17 cellular contexts compared by ENCODE assay signal in genomic region chr18:2413352-2413751, GRCh38.
DNase-seq lines count a peak whose midpoint lies in the region; ATAC-seq and TF ChIP-seq lines count a peak whose summit lies in the region.
"Had no signal": no experiment of that assay in that cellular context is flagged by ENCODE, and none has a peak within 500 bp of the region (broad histone marks: within the 10 kb centered on the region; RNA-seq: fewer than 3 reads in every experiment).

No MANE protein-coding gene starts in this region.

- no peak overlapping the region for H2AK9ac ChIP-seq in IMR-90 (replicated peaks; ENCODE audit: low read depth, low read length, poor library complexity)

- peak overlapping the region; percentile 30; the same call in 1 of the 2 replicates for H2BK20ac ChIP-seq in IMR-90 (ENCODE audit: low read depth, low read length)

- H3K14ac ChIP-seq in IMR-90 (replicated peaks; ENCODE audit: low read depth, low read length), result no peak overlapping the region

- no peak overlapping the region for H2BK5ac ChIP-seq in IMR-90 (ENCODE audit: low read depth, low read length, poor library complexity, severe bottlenecking)

- TF ChIP-seq CTCF in IMR-90 (conservative IDR thresholded peaks at IDR 0.05; ENCODE audit: low read depth, low read length), result no peak
- no peak for TF ChIP-seq CTCF in endodermal cell (conservative IDR thresholded peaks at IDR 0.05)
- TF ChIP-seq CTCF in Calu3 (IDR thresholded peaks at IDR 0.05; ENCODE audit: unreplicated experiment), result no peak
- TF ChIP-seq CTCF in ascending aorta (IDR thresholded peaks at IDR 0.05), result no peak

- H2AK5ac ChIP-seq in IMR-90 (ENCODE audit: low read depth, low read length), result no peak overlapping the region

- H3K4me1 ChIP-seq in IMR-90 (ENCODE audit: control insufficient read depth, insufficient read depth, low read length) (no peaks in the 10 kb centered on the region; the same call in 1 of the 2 replicates), endodermal cell (ENCODE audit: control insufficient read depth, insufficient read depth, low read length) (no peaks in the 10 kb centered on the region), ascending aorta (no peaks in the 10 kb centered on the region)

- no peak overlapping the region for H2BK15ac ChIP-seq in IMR-90 (ENCODE audit: low read depth, low read length)

- H4K5ac ChIP-seq in IMR-90 (ENCODE audit: low read depth, low read length), result no peak overlapping the region

- peaks cover 15% of the 10 kb centered on the region for H3K4me1 Mint-ChIP-seq in endodermal cell
- H3K4me1 Mint-ChIP-seq in stimulated activated memory B cell treated with anti-CD40 and anti-IgM and Interleukin-4, amounts not matched to agents 10 μg/mL and 1 μg/mL and 100 μg/mL, for 72 hours, result no peaks in the 10 kb centered on the region
- H3K4me1 Mint-ChIP-seq in Calu3 (ENCODE audit: low read depth, unreplicated experiment), result peaks cover 31% of the 10 kb centered on the region
- H3K4me1 Mint-ChIP-seq: B cell had no signal

- H3K36me3 ChIP-seq in IMR-90 (ENCODE audit: control insufficient read depth, insufficient read depth, low read length) (no peaks in the 10 kb centered on the region), endodermal cell (ENCODE audit: control insufficient read depth, insufficient read depth, low read length) (no peaks in the 10 kb centered on the region), ascending aorta (no peaks in the 10 kb centered on the region)
- H3K36me3 ChIP-seq: BLaER1 treated with 17β-estradiol and CSF1 and Interleukin-3, amounts not matched to agents 10 nM and 100 nM had no signal

- no TSS peak for BruUV-seq in IMR-90 (replicated peaks; lab: Mats Ljungman, UMichigan)
- no TSS peak for BruUV-seq in Calu3 (replicated peaks; lab: Mats Ljungman, UMichigan)

- no peaks in the 10 kb centered on the region for H3K79me1 ChIP-seq in IMR-90 (ENCODE audit: low read depth in 1 of 2, low read length in 2 of 2)

- H4K20me1 ChIP-seq in IMR-90 (ENCODE audit: insufficient read depth, low read length), result no peaks in the 10 kb centered on the region
- H4K20me1 ChIP-seq: BLaER1 treated with 17β-estradiol and CSF1 and Interleukin-3, amounts not matched to agents 10 nM and 100 nM had no signal

- H3K4me2 ChIP-seq in IMR-90 (ENCODE audit: low read depth, low read length), result no peak overlapping the region
- H3K4me2 ChIP-seq: BLaER1 treated with 17β-estradiol and CSF1 and Interleukin-3, amounts not matched to agents 10 nM and 100 nM had no signal

- in situ Hi-C loops in IMR-90 (cut with MboI; ENCODE audit: low sequenced_read_pairs), result no loop called here

- TF ChIP-seq POLR2A in IMR-90 (IDR thresholded peaks at IDR 0.05; ENCODE audit: low read depth, low read length), result no peak

- H2AFZ ChIP-seq in IMR-90 (replicated peaks; ENCODE audit: low read length, poor library complexity), result no peak overlapping the region

- H3K27me3 Mint-ChIP-seq in endodermal cell (ENCODE audit: insufficient read depth) (no peaks in the 10 kb centered on the region), Calu3 (ENCODE audit: unreplicated experiment) (no peaks in the 10 kb centered on the region)
- H3K27me3 Mint-ChIP-seq in stimulated activated memory B cell treated with anti-CD40 and anti-IgM and Interleukin-4, amounts not matched to agents 10 μg/mL and 1 μg/mL and 100 μg/mL, for 72 hours, result peaks cover 11% of the 10 kb centered on the region

- H3K27ac ChIP-seq in IMR-90 (ENCODE audit: insufficient read depth, low read length) (no peak overlapping the region), endodermal cell (ENCODE audit: low read depth, low read length) (no peak overlapping the region), ascending aorta (no peak overlapping the region)
- H3K27ac ChIP-seq: BLaER1 treated with 17β-estradiol and CSF1 and Interleukin-3, amounts not matched to agents 10 nM and 100 nM; HL-60 had no signal

- no peak overlapping the region for H3K56ac ChIP-seq in IMR-90 (ENCODE audit: extremely low read depth, insufficient read depth, low read length)

- no peak overlapping the region for H3K23ac ChIP-seq in IMR-90 (ENCODE audit: low read depth, low read length)

- H3K9ac ChIP-seq in IMR-90 (ENCODE audit: low read depth, low read length) (no peak overlapping the region), endodermal cell (ENCODE audit: extremely low read depth, low read length, poor library complexity, severe bottlenecking) (no peak overlapping the region)
- H3K9ac ChIP-seq: BLaER1 treated with 17β-estradiol and CSF1 and Interleukin-3, amounts not matched to agents 10 nM and 100 nM had no signal

- H3K27me3 ChIP-seq in IMR-90 (ENCODE audit: control insufficient read depth, insufficient read depth, low read length) (no peaks in the 10 kb centered on the region), endodermal cell (ENCODE audit: control insufficient read depth, insufficient read depth, low read length, poor library complexity, severe bottlenecking) (no peaks in the 10 kb centered on the region), ascending aorta (no peaks in the 10 kb centered on the region)
- H3K27me3 ChIP-seq: BLaER1 treated with 17β-estradiol and CSF1 and Interleukin-3, amounts not matched to agents 10 nM and 100 nM had no signal

- H4K8ac ChIP-seq in IMR-90 (ENCODE audit: low read depth in 2 of 2, low read length in 2 of 2), result no peak overlapping the region

- WGBS in IMR-90 (ENCODE audit: extremely low coverage in 2 of 2, insufficient read length in 1 of 2), 2 experiments, result no CpG with 5 or more reads among the region's 4 CpGs
- 91 to 93% methylated on average over 4 of the region's 4 CpGs for WGBS in endodermal cell (ENCODE audit: insufficient coverage in 1 of 2, insufficient read length in 1 of 2), 2 experiments

- no peak for ATAC-seq in IMR-90 (ENCODE audit: low read depth)
- ATAC-seq in stimulated activated memory B cell treated with anti-CD40 and anti-IgM and Interleukin-4, amounts not matched to agents 10 μg/mL and 1 μg/mL and 100 μg/mL, for 72 hours, result peak; percentile 45
- ATAC-seq: CD8-positive, alpha-beta T cell; GM12878 had no signal

- dilution Hi-C loops in IMR-90 (cut with HindIII; ENCODE audit: low sequenced_read_pairs, unreplicated experiment), result no loop called here

- H4K91ac ChIP-seq in IMR-90 (ENCODE audit: insufficient read depth, low read depth, low read length), result no peak overlapping the region

- H2BK120ac ChIP-seq in IMR-90 (ENCODE audit: low read depth, low read length), result no peak overlapping the region

- no peak overlapping the region for H3K4ac ChIP-seq in IMR-90 (ENCODE audit: low read depth, low read length)

- H3K36me3 Mint-ChIP-seq in endodermal cell (ENCODE audit: low read depth), result no peaks in the 10 kb centered on the region
- no peaks in the 10 kb centered on the region for H3K36me3 Mint-ChIP-seq in stimulated activated memory B cell treated with anti-CD40 and anti-IgM and Interleukin-4, amounts not matched to agents 10 μg/mL and 1 μg/mL and 100 μg/mL, for 72 hours
- no peaks in the 10 kb centered on the region for H3K36me3 Mint-ChIP-seq in Calu3 (ENCODE audit: insufficient read depth, unreplicated experiment)
- H3K36me3 Mint-ChIP-seq: CD8-positive, alpha-beta T cell had no signal

- intact Hi-C loops in IMR-90 (cut with micrococcal nuclease), result no loop called here
- intact Hi-C loops in Calu3 (cut with micrococcal nuclease; ENCODE audit: unreplicated experiment), result no loop called here
- intact Hi-C loops in ascending aorta (cut with DNase I), result no loop called here

- H3K4me3 Mint-ChIP-seq in endodermal cell (no peak overlapping the region), Calu3 (ENCODE audit: low read depth, unreplicated experiment) (no peak overlapping the region)
- no peak overlapping the region for H3K4me3 Mint-ChIP-seq in stimulated activated memory B cell treated with anti-CD40 and anti-IgM and Interleukin-4, amounts not matched to agents 10 μg/mL and 1 μg/mL and 100 μg/mL, for 72 hours
- H3K4me3 Mint-ChIP-seq: B cell; CD8-positive, alpha-beta T cell had no signal

- no peak overlapping the region for H3K18ac ChIP-seq in IMR-90 (ENCODE audit: low read depth, low read length)

- H3K4me3 ChIP-seq in IMR-90 (ENCODE audit: insufficient read depth, low read depth, low read length) (no peak overlapping the region), endodermal cell (ENCODE audit: low read length) (no peak overlapping the region), ascending aorta (no peak overlapping the region)
- H3K4me3 ChIP-seq: BLaER1 treated with 17β-estradiol and CSF1 and Interleukin-3, amounts not matched to agents 10 nM and 100 nM; GM12878 had no signal

- DNase-seq in IMR-90 (no peak), RPMI7951 (ENCODE audit: low read depth) (peak; percentile 64), endodermal cell (no peak), Calu3 (no peak), ascending aorta (ENCODE audit: low spot score in 2 of 2) (no peak), NCI-H345 (lab: John Stamatoyannopoulos, UW) (no peak)
- DNase-seq: CD8-positive, alpha-beta T cell; DMS 273 treated with DMSO at 0.1 percent for 48 hours; DMS53; DND-41; EL; HCEC 1CT had no signal

- no peak for TF ChIP-seq RAD21 in IMR-90 (IDR thresholded peaks at IDR 0.05; ENCODE audit: low read length)

- POLR2A ChIA-PET in IMR-90 (lab: Charles Lee; ENCODE audit: unreplicated experiment), result no interaction called here

- no peaks in the 10 kb centered on the region for H3K9me3 ChIP-seq in IMR-90 (ENCODE audit: control insufficient read depth, insufficient read depth, low read length)
- H3K9me3 ChIP-seq in endodermal cell (ENCODE audit: control insufficient read depth, low read length), result no peaks in the 10 kb centered on the region
- no peaks in the 10 kb centered on the region for H3K9me3 ChIP-seq in ascending aorta

- peak overlapping the region; percentile 78 for H3K27ac Mint-ChIP-seq in endodermal cell
- no peak overlapping the region for H3K27ac Mint-ChIP-seq in stimulated activated memory B cell treated with anti-CD40 and anti-IgM and Interleukin-4, amounts not matched to agents 10 μg/mL and 1 μg/mL and 100 μg/mL, for 72 hours
- H3K27ac Mint-ChIP-seq in Calu3 (ENCODE audit: unreplicated experiment), result no peak overlapping the region
- H3K27ac Mint-ChIP-seq: B cell; CD8-positive, alpha-beta T cell had no signal

- no peaks in the 10 kb centered on the region; the same call in 1 of the 2 replicates for H3K9me1 ChIP-seq in IMR-90 (ENCODE audit: insufficient read depth, low read length)

- H3K9me3 Mint-ChIP-seq in endodermal cell (no peaks in the 10 kb centered on the region), Calu3 (ENCODE audit: low read depth, unreplicated experiment) (peaks cover 5% of the 10 kb centered on the region)
- peaks cover 3% of the 10 kb centered on the region for H3K9me3 Mint-ChIP-seq in stimulated activated memory B cell treated with anti-CD40 and anti-IgM and Interleukin-4, amounts not matched to agents 10 μg/mL and 1 μg/mL and 100 μg/mL, for 72 hours
- H3K9me3 Mint-ChIP-seq: CD8-positive, alpha-beta T cell had no signal

- CTCF ChIA-PET in IMR-90 (lab: Yijun Ruan, JAX), result no interaction called here
- CTCF ChIA-PET in Calu3 (lab: Charles Lee), result interaction anchor here (1.2 kb wide), 1 partner anchor 135 kb away, joined by 3 read pairs; no protein-coding TSS in a partner anchor

TF ChIP-seq in IMR-90, 13 proteins besides CTCF, POLR2A, EP300 and RAD21:
- TF ChIP-seq SMC3 (IDR thresholded peaks at IDR 0.05; ENCODE audit: low read depth, low read length) (no peak), MXI1 (IDR thresholded peaks at IDR 0.05; ENCODE audit: borderline replicate concordance, low read depth, low read length) (no peak)
